8 cellular contexts compared by ENCODE assay signal in the genomic region with DNA sequence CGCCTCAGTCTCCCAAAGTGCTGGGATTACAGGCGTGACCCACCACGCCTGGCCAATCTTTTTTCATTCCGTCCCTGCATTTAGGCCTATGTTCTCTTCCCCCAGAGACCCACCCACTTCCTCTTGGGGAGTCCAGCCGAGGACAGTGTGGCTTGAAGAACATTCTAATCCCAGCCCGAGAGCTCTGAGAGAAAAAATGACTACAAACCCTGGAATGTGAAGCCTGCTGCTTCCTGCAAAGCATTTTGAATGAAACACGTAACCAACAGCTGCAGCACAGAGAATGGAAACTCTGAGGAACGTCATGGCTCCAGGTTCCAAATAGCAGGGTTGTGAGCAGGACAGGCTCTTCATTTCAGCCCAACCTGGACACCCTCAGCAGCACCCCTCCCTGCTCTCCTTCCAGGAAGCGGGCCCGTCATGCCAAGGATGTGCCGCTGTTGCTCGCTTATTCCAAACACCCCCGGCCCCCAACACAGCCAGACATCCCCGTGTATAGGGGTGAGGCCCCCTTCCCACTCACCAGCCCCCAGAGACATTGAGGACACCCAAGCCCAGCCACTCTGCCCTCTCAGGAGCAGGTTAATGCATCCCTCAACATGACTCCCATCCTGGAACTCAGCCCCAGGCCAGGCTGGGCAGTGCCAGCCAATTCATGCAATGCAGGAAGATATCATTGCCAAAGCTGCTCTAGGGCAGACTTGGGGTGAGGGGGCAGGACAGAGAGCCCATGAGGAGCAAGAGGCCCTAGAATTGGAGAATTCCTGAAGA.
A peak's percentile ranks its signal among the peaks of the same experiment; 100 is the strongest.
DNase-seq lines count a peak whose midpoint lies in the region; ATAC-seq, FAIRE-seq and TF ChIP-seq lines count a peak whose summit lies in the region.

No MANE protein-coding gene starts in this region.

- H3K79me2 ChIP-seq in HepG2 (ENCODE audit: insufficient read depth, low read length) = no peaks in the 10 kb centered on the region

- H3K4me2 ChIP-seq in HepG2 (ENCODE audit: low read depth, low read length) = no peak overlapping the region

- FAIRE-seq in HepG2 (lab: Jason Lieb, UNC) = no peak

- H3K4me3 ChIP-seq in HepG2 (replicated peaks in 1 of 3; ENCODE audit: insufficient read depth in 1 of 3, low read depth in 2 of 3, low read length in 3 of 3) (no peak overlapping the region), thoracic aorta (peak overlapping the region; percentile 15)

- ATAC-seq in HepG2 = no peak
- peak; percentile 93 for ATAC-seq in thoracic aorta (ENCODE audit: insufficient number of reproducible peaks, low FRiP score, low read depth)
- ATAC-seq in activated T-cell treated with anti-CD3 and anti-CD28 coated beads, Interleukin-2, amount 50 U/mL, for 4 hours = no peak

- TF ChIP-seq RAD21 in HepG2 (CRISPR knock-in tag; IDR thresholded peaks at IDR 0.05) = no peak

- peaks cover 2% of the 10 kb centered on the region for H3K4me1 Mint-ChIP-seq in activated T-cell treated with anti-CD3 and anti-CD28 coated beads, Interleukin-2, amount 50 U/mL, for 4 hours (ENCODE audit: low read depth)

- intact Hi-C loops in HepG2 (cut with micrococcal nuclease; ENCODE audit: unreplicated experiment) = loop anchor here (5.0 kb wide), 1 partner anchor 109 kb away; no protein-coding TSS in a partner anchor

- 89% methylated on average over 14 of the region's 14 CpGs for WGBS in HepG2 (ENCODE audit: low lambda C conversion rate)

- no TSS peak for BruUV-seq in HepG2 (replicated peaks; lab: Mats Ljungman, UMichigan)

- TF ChIP-seq EP300 in HepG2 (IDR thresholded peaks at IDR 0.05; ENCODE audit: low read depth in 2 of 2, low read length in 2 of 2) (no peak), HepG2 (CRISPR knock-in tag; IDR thresholded peaks at IDR 0.05; ENCODE audit: borderline replicate concordance) (no peak)

- in situ Hi-C loops in HepG2 (cut with HindIII; ENCODE audit: extremely low pct_ligation_motif_present, low pct_unique_long_range_greater_than_20kb) = no loop called here

- no peaks in the 10 kb centered on the region for H3K27me3 Mint-ChIP-seq in activated T-cell treated with anti-CD3 and anti-CD28 coated beads, Interleukin-2, amount 50 U/mL, for 4 hours (ENCODE audit: low read depth)

- H2AFZ ChIP-seq in HepG2 (ENCODE audit: low read length) = no peak overlapping the region

- peaks cover 8% of the 10 kb centered on the region for H3K9me3 ChIP-seq in HepG2 (ENCODE audit: low read length)
- no peaks in the 10 kb centered on the region for H3K9me3 ChIP-seq in thoracic aorta

- no peaks in the 10 kb centered on the region for H3K27me3 ChIP-seq in HepG2 (ENCODE audit: control insufficient read depth in 1 of 2, insufficient read depth in 2 of 2, low read length in 2 of 2)
- H3K27me3 ChIP-seq in thoracic aorta (replicated peaks; ENCODE audit: insufficient read depth) = no peaks in the 10 kb centered on the region

- H3K4me1 ChIP-seq in HepG2 (ENCODE audit: insufficient read depth, low read length) (peaks cover 74% of the 10 kb centered on the region), thoracic aorta (ENCODE audit: control insufficient read depth in 1 of 2, low read depth in 2 of 2) (peaks cover 52 to 71% of the 10 kb centered on the region in 2 donors)

- no peak for TF ChIP-seq POLR2A in HepG2 (IDR thresholded peaks at IDR 0.05; ENCODE audit: insufficient read depth in 1 of 2, low read depth in 2 of 2, low read length in 2 of 2)

- peaks cover 8% of the 10 kb centered on the region for H3K9me3 Mint-ChIP-seq in activated T-cell treated with anti-CD3 and anti-CD28 coated beads, Interleukin-2, amount 50 U/mL, for 4 hours

- H3K4me3 Mint-ChIP-seq in activated T-cell treated with anti-CD3 and anti-CD28 coated beads, Interleukin-2, amount 50 U/mL, for 4 hours = no peak overlapping the region

- H3K36me3 ChIP-seq in HepG2 (replicated peaks in 1 of 2; ENCODE audit: control insufficient read depth in 1 of 2, insufficient read depth in 2 of 2, low read length in 2 of 2) (no peaks in the 10 kb centered on the region), thoracic aorta (no peaks in the 10 kb centered on the region)

- H3K36me3 Mint-ChIP-seq in activated T-cell treated with anti-CD3 and anti-CD28 coated beads, Interleukin-2, amount 50 U/mL, for 4 hours (ENCODE audit: insufficient read depth) = peaks cover 1% of the 10 kb centered on the region

- POLR2A ChIA-PET in HepG2 (lab: Yijun Ruan, JAX) = no interaction called here

- H3K27ac ChIP-seq in HepG2 (ENCODE audit: extremely low read length, insufficient read depth, low read length) (no peak overlapping the region), thoracic aorta (peak overlapping the region; percentile 98 to 99)

- TF ChIP-seq CTCF in HepG2 (CRISPR knock-in tag; IDR thresholded peaks at IDR 0.05) (no peak), thoracic aorta (IDR thresholded peaks at IDR 0.05) (no peak)

- CTCF ChIA-PET in HepG2 (lab: Yijun Ruan, JAX; ENCODE audit: low intra/inter-chr PET ratio, low total read pairs) = no interaction called here

- no peak overlapping the region for H3K9ac ChIP-seq in HepG2 (ENCODE audit: insufficient read depth, low read depth, low read length)

- peak; percentile 99 for DNase-seq in HS-5 (ENCODE audit: low read depth)
- DNase-seq in dedifferentiated amniotic fluid mesenchymal stem cell (ENCODE audit: extremely low spot score) = peak; percentile 99
- peak; percentile 50 for DNase-seq in HepG2 (ENCODE audit: low spot score)
- peak; percentile 74 for DNase-seq in thoracic aorta (ENCODE audit: low spot score)
- DNase-seq in NCI-H187 (lab: John Stamatoyannopoulos, UW) = no peak
- no peak for DNase-seq in activated T-cell treated with anti-CD3 and anti-CD28 coated beads, Interleukin-2, amount 50 U/mL, for 4 hours
- no peak for DNase-seq in NCI-H82 (lab: John Stamatoyannopoulos, UW)
- DNase-seq in NCI-H526 (lab: John Stamatoyannopoulos, UW) = no peak

- no peaks in the 10 kb centered on the region for H4K20me1 ChIP-seq in HepG2 (ENCODE audit: insufficient read depth, low read length)

TF ChIP-seq in HepG2, 621 proteins besides CTCF, POLR2A, EP300 and RAD21 (continues in another document):
- TF ChIP-seq, protein P1, sequence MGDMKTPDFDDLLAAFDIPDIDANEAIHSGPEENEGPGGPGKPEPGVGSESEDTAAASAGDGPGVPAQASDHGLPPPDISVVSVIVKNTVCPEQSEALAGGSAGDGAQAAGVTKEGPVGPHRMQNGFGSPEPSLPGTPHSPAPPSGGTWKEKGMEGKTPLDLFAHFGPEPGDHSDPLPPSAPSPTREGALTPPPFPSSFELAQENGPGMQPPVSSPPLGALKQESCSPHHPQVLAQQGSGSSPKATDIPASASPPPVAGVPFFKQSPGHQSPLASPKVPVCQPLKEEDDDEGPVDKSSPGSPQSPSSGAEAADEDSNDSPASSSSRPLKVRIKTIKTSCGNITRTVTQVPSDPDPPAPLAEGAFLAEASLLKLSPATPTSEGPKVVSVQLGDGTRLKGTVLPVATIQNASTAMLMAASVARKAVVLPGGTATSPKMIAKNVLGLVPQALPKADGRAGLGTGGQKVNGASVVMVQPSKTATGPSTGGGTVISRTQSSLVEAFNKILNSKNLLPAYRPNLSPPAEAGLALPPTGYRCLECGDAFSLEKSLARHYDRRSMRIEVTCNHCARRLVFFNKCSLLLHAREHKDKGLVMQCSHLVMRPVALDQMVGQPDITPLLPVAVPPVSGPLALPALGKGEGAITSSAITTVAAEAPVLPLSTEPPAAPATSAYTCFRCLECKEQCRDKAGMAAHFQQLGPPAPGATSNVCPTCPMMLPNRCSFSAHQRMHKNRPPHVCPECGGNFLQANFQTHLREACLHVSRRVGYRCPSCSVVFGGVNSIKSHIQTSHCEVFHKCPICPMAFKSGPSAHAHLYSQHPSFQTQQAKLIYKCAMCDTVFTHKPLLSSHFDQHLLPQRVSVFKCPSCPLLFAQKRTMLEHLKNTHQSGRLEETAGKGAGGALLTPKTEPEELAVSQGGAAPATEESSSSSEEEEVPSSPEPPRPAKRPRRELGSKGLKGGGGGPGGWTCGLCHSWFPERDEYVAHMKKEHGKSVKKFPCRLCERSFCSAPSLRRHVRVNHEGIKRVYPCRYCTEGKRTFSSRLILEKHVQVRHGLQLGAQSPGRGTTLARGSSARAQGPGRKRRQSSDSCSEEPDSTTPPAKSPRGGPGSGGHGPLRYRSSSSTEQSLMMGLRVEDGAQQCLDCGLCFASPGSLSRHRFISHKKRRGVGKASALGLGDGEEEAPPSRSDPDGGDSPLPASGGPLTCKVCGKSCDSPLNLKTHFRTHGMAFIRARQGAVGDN (CRISPR knock-in tag; IDR thresholded peaks at IDR 0.05) = 0 out of 2 replicates have a peak, but pooled peaks have one; percentile 26

Comparison
In these comparisons a context has a peak if more than half of its experiments do, and no peak if none do; other contexts are left out.
1. DNase-seq: peak in HS-5 (single experiment), dedifferentiated amniotic fluid mesenchymal stem cell (single experiment), HepG2 (single experiment) and thoracic aorta (single experiment); none in NCI-H187 (0 of 2), activated T-cell treated with anti-CD3 and anti-CD28 coated beads, Interleukin-2, amount 50 U/mL, for 4 hours (single experiment), NCI-H82 (single experiment) and NCI-H526 (0 of 2).